In genomic region chr1:35886606-35887431, GRCh38 we compare ENCODE assay signal across 10 cellular contexts. TPM values are rescaled to one million over a fixed set of nuclear protein-coding genes. Genes with fewer than 3 reads are reported as not detected.
DNase-seq lines count a peak whose midpoint lies in the region; ATAC-seq and TF ChIP-seq lines count a peak whose summit lies in the region.
"Had no signal": no experiment of that assay in that cellular context is flagged by ENCODE, and none has a peak within 500 bp of the region (broad histone marks: within the 10 kb centered on the region; RNA-seq: fewer than 3 reads in every experiment).

No MANE protein-coding gene starts in this region.

- H3K4me1 Mint-ChIP-seq in naive thymus-derived CD8-positive, alpha-beta T cell: peaks cover 32 to 60% (median 53%) of the 10 kb centered on the region in 4 donors

- DNase-seq in NCI-H1092 (lab: John Stamatoyannopoulos, UW) (peak; percentile 3), NCI-H1092 treated with DMSO at 0.1 percent for 48 hours (lab: John Stamatoyannopoulos, UW) (no peak), Kasumi-1 (lab: John Stamatoyannopoulos, UW) (peak; percentile 15 to 39), ascending aorta (ENCODE audit: low spot score in 2 of 2) (no peak), dedifferentiated amniotic fluid mesenchymal stem cell (ENCODE audit: extremely low spot score) (no peak), foreskin melanocyte (no peak)
- no peak for DNase-seq in naive thymus-derived CD8-positive, alpha-beta T cell
- DNase-seq in central memory CD4-positive, alpha-beta T cell: no peak
- DNase-seq: ACHN, upper lobe of right lung had no signal

- POLR2A ChIA-PET in naive thymus-derived CD8-positive, alpha-beta T cell (lab: Charles Lee): interaction anchor here (0.5 kb wide), 1 partner anchor 470 kb away, joined by 4 read pairs; no protein-coding TSS in a partner anchor

- H3K36me3 ChIP-seq in ascending aorta: peaks cover 9 to 25% of the 10 kb centered on the region in 2 donors

- peak overlapping the region; percentile 20 to 90 (median 54) for H3K27ac Mint-ChIP-seq in naive thymus-derived CD8-positive, alpha-beta T cell

- peaks cover 0 to 20% of the 10 kb centered on the region in 2 donors for H3K4me1 ChIP-seq in ascending aorta

- peaks cover 0 to 40% (median 2%) of the 10 kb centered on the region in 3 donors for H3K36me3 Mint-ChIP-seq in naive thymus-derived CD8-positive, alpha-beta T cell

- intact Hi-C loops in ascending aorta (cut with DNase I): no loop called here

- H3K9me3 ChIP-seq in ascending aorta: no peaks in the 10 kb centered on the region
- H3K9me3 ChIP-seq: upper lobe of right lung had no signal

- no peaks in the 10 kb centered on the region for H3K27me3 Mint-ChIP-seq in naive thymus-derived CD8-positive, alpha-beta T cell

- ATAC-seq in naive thymus-derived CD8-positive, alpha-beta T cell: no peak
- ATAC-seq: upper lobe of right lung had no signal

- TF ChIP-seq CTCF in ascending aorta (IDR thresholded peaks at IDR 0.05): no peak

- no peaks in the 10 kb centered on the region for H3K27me3 ChIP-seq in ascending aorta
- H3K27me3 ChIP-seq: upper lobe of right lung had no signal

- H3K4me3 ChIP-seq in ascending aorta: no peak overlapping the region
- H3K4me3 ChIP-seq: upper lobe of right lung had no signal

- H3K27ac ChIP-seq in ascending aorta: peak overlapping the region; percentile 9 to 45
- H3K27ac ChIP-seq: upper lobe of right lung had no signal

- H3K9me3 Mint-ChIP-seq in naive thymus-derived CD8-positive, alpha-beta T cell: no peaks in the 10 kb centered on the region

- H3K4me3 Mint-ChIP-seq in naive thymus-derived CD8-positive, alpha-beta T cell: peak overlapping the region in 6 of 10 donors; percentile 3 to 56 (median 35)

RNA-seq across cellular contexts. Expression of gene AGO1, which starts 3.8 kb away (rescaled TPM):
- total RNA-seq in ascending aorta: 24.2 TPM
- total RNA-seq in naive thymus-derived CD8-positive, alpha-beta T cell: 10 to 100 TPM; 27.7 to 28.3 TPM
- 1 to 10 TPM; 6.1 to 9.9 (median 7.9) TPM for polyA plus RNA-seq in naive thymus-derived CD8-positive, alpha-beta T cell

RNA-seq across cellular contexts. Expression of gene AGO3, which starts 44.1 kb away (rescaled TPM):
- total RNA-seq in ascending aorta: 19.7 TPM
- total RNA-seq in naive thymus-derived CD8-positive, alpha-beta T cell: 10 to 100 TPM; 38.6 to 40.8 TPM
- 10 to 100 TPM in 1 of 3 donors, 1 to 10 TPM in 2; 5.7 to 16.8 (median 8.6) TPM for polyA plus RNA-seq in naive thymus-derived CD8-positive, alpha-beta T cell

Comparison
In these comparisons a context has a peak if more than half of its experiments do, and no peak if none do; other contexts are left out.
1. DNase-seq: peak in NCI-H1092 (single experiment) and Kasumi-1 (2 of 2); none in NCI-H1092 treated with DMSO at 0.1 percent for 48 hours (single experiment), ascending aorta (0 of 2), naive thymus-derived CD8-positive, alpha-beta T cell (0 of 10), dedifferentiated amniotic fluid mesenchymal stem cell (single experiment), central memory CD4-positive, alpha-beta T cell (single experiment) and foreskin melanocyte (single experiment).